16 cellular contexts compared by ENCODE assay signal in the genomic region with DNA sequence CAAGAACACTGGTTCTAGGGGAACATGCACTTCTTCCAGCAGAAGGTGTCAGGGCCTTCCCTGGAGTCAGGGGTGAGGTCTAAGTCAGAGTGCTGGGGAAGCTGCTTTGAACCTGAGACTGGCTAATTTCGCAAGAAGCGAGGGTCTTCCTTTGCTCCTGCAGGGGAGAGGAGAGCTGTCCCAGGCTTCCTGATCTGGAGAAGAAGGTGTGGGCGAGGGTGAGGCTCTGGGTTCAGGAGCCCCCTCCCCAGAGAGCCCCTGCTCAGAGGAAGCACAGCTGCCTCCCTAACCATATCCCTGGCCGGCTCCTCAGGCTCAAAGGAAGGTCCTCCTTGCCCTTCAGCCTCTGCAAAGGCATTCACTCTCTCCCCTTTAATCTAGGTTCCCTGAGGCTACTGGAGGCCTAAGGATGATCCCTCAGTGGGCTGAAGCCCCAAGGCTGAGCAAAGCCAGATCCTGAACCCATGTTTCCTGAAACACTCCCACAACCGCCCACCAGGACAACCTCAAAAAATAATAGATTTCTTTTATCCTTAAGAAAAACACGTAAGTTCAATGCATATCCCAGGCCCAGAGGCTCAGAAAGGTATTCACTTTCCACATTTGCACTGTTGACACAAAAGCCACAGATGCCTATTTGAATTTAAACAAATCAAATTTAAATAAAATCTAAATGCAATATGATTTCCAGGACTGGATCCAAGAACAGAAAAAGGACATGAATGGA.
"Had no signal": no experiment of that assay in that cellular context is flagged by ENCODE, and none has a peak within 500 bp of the region (broad histone marks: within the 10 kb centered on the region; RNA-seq: fewer than 3 reads in every experiment).

No MANE protein-coding gene starts in this region.

- ATAC-seq: left ventricle myocardium superior, pancreas, right lobe of liver, WTC11 had no signal

- H3K9ac ChIP-seq: neural progenitor cell had no signal

- H3K27me3 Mint-ChIP-seq: activated CD4-positive, alpha-beta T cell treated with anti-CD3 and anti-CD28 coated beads for 36 hours; activated naive CD8-positive, alpha-beta T cell; stimulated activated naive B cell treated with anti-CD40 and anti-IgM and Interleukin-4, amounts not matched to agents 10 μg/mL and 1 μg/mL and 100 μg/mL, for 72 hours had no signal

- H3K4me3 Mint-ChIP-seq: activated CD4-positive, alpha-beta memory T cell treated with anti-CD3 and anti-CD28 coated beads for 36 hours; activated CD4-positive, alpha-beta T cell treated with anti-CD3 and anti-CD28 coated beads for 36 hours; activated naive CD8-positive, alpha-beta T cell; activated T-helper 1 cell treated with anti-CD3 and anti-CD28 coated beads, Interleukin-12 subunit alpha, Interleukin-12 subunit beta, Interleukin-2, Interleukin-4 antibody, amounts not matched to agents 30 ng/mL and 10 ng/mL and 1 ng/mL, durations not matched to agents 14 hours and 24 hours and 36 hours; neural progenitor cell; stimulated activated naive B cell treated with anti-CD40 and anti-IgM and Interleukin-4, amounts not matched to agents 10 μg/mL and 1 μg/mL and 100 μg/mL, for 72 hours; T-helper 2 cell treated with Interferon-gamma antibody and Interleukin-4, amounts not matched to agents 5 μg/mL and 100 μg/mL, for 36 hours; WTC11 had no signal

- H2AFZ ChIP-seq: neural progenitor cell had no signal

- DNase-seq: activated CD4-positive, alpha-beta memory T cell treated with anti-CD3 and anti-CD28 coated beads for 36 hours; activated CD4-positive, alpha-beta T cell treated with anti-CD3 and anti-CD28 coated beads for 36 hours; activated T-cell treated with anti-CD3 and anti-CD28 coated beads for 4 hours; amniotic stem cell; left ventricle myocardium superior; pancreas; right lobe of liver; stimulated activated naive B cell treated with anti-CD40 and anti-IgM and Interleukin-4, amounts not matched to agents 10 μg/mL and 1 μg/mL and 100 μg/mL, for 72 hours had no signal

- H3K4me3 ChIP-seq: cardiac muscle cell, esophagus muscularis mucosa, neural progenitor cell, pancreas, right lobe of liver, thoracic aorta had no signal

- H3K27ac ChIP-seq: cardiac muscle cell, neural progenitor cell, pancreas, right lobe of liver, thoracic aorta had no signal

- H3K4me2 ChIP-seq: neural progenitor cell had no signal

- H3K9me3 ChIP-seq: esophagus muscularis mucosa, pancreas, right lobe of liver, thoracic aorta had no signal

- H3K9me3 Mint-ChIP-seq: activated CD4-positive, alpha-beta memory T cell treated with anti-CD3 and anti-CD28 coated beads for 36 hours; activated T-helper 1 cell treated with anti-CD3 and anti-CD28 coated beads, Interleukin-12 subunit alpha, Interleukin-12 subunit beta, Interleukin-2, Interleukin-4 antibody, amounts not matched to agents 30 ng/mL and 10 ng/mL and 1 ng/mL, durations not matched to agents 14 hours and 24 hours and 36 hours; neural progenitor cell; stimulated activated naive B cell treated with anti-CD40 and anti-IgM and Interleukin-4, amounts not matched to agents 10 μg/mL and 1 μg/mL and 100 μg/mL, for 72 hours; T-helper 2 cell treated with Interferon-gamma antibody and Interleukin-4, amounts not matched to agents 5 μg/mL and 100 μg/mL, for 36 hours; WTC11 had no signal

- H3K36me3 Mint-ChIP-seq: activated CD4-positive, alpha-beta memory T cell treated with anti-CD3 and anti-CD28 coated beads for 36 hours; activated naive CD8-positive, alpha-beta T cell; neural progenitor cell; WTC11 had no signal

- H3K4me1 ChIP-seq: pancreas, right lobe of liver had no signal

- H3K36me3 ChIP-seq: cardiac muscle cell, neural progenitor cell, pancreas, right lobe of liver, thoracic aorta had no signal

- H3K27me3 ChIP-seq: cardiac muscle cell, esophagus muscularis mucosa, neural progenitor cell, pancreas, right lobe of liver had no signal

- H3K27ac Mint-ChIP-seq: activated CD4-positive, alpha-beta memory T cell treated with anti-CD3 and anti-CD28 coated beads for 36 hours; activated CD4-positive, alpha-beta T cell treated with anti-CD3 and anti-CD28 coated beads for 36 hours; activated naive CD8-positive, alpha-beta T cell; activated T-helper 1 cell treated with anti-CD3 and anti-CD28 coated beads, Interleukin-12 subunit alpha, Interleukin-12 subunit beta, Interleukin-2, Interleukin-4 antibody, amounts not matched to agents 30 ng/mL and 10 ng/mL and 1 ng/mL, durations not matched to agents 14 hours and 24 hours and 36 hours; neural progenitor cell; stimulated activated naive B cell treated with anti-CD40 and anti-IgM and Interleukin-4, amounts not matched to agents 10 μg/mL and 1 μg/mL and 100 μg/mL, for 72 hours; T-helper 2 cell treated with Interferon-gamma antibody and Interleukin-4, amounts not matched to agents 5 μg/mL and 100 μg/mL, for 36 hours; WTC11 had no signal
